In genomic region chr2:201257941-201258665, GRCh38 we compare ENCODE assay signal across 9 cellular contexts. TPM values are rescaled to one million over a fixed set of nuclear protein-coding genes. Genes with fewer than 3 reads are reported as not detected.
DNase-seq lines count a peak whose midpoint lies in the region; ATAC-seq and TF ChIP-seq lines count a peak whose summit lies in the region.
"Had no signal": no experiment of that assay in that cellular context is flagged by ENCODE, and none has a peak within 500 bp of the region (broad histone marks: within the 10 kb centered on the region; RNA-seq: fewer than 3 reads in every experiment).

No MANE protein-coding gene starts in this region.

- peaks cover 0 to 1% (median 0%) of the 10 kb centered on the region in 3 donors for H3K9me3 Mint-ChIP-seq in IgD-negative memory B cell

- H3K4me3 Mint-ChIP-seq in IgD-negative memory B cell: peak overlapping the region; percentile 91 to 94 (median 92)

- no peaks in the 10 kb centered on the region for H3K27me3 ChIP-seq in ascending aorta
- H3K27me3 ChIP-seq in iPS-15b (ENCODE audit: control insufficient read depth, insufficient read depth, low read length): no peaks in the 10 kb centered on the region

- H3K4me3 ChIP-seq in ascending aorta: peak overlapping the region; percentile 71 to 72
- peak overlapping the region; percentile 39 for H3K4me3 ChIP-seq in iPS-15b (ENCODE audit: low read depth, low read length)
- peak overlapping the region; percentile 42 to 53 (median 45) for H3K4me3 ChIP-seq in skin epidermis

- no peaks in the 10 kb centered on the region for H3K27me3 Mint-ChIP-seq in IgD-negative memory B cell

- intact Hi-C loops in ascending aorta (cut with DNase I): loop anchor here (5.0 kb wide), 1 partner anchor 194 kb away; the partner anchor contains the start of genes STRADB and TRAK2

- no peaks in the 10 kb centered on the region for H3K36me3 ChIP-seq in ascending aorta
- H3K36me3 ChIP-seq in iPS-15b (ENCODE audit: control insufficient read depth, insufficient read depth, low read length): no peaks in the 10 kb centered on the region

- H3K36me3 Mint-ChIP-seq in IgD-negative memory B cell: peaks cover 4% of the 10 kb centered on the region

- ATAC-seq in GM21529 (IDR thresholded peaks at IDR 0.05; ENCODE audit: unreplicated experiment): peak; percentile 73

- peaks cover 37 to 49% (median 48%) of the 10 kb centered on the region in 3 donors for H3K4me1 Mint-ChIP-seq in IgD-negative memory B cell

- DNase-seq in DMS153 (lab: John Stamatoyannopoulos, UW): peak; percentile 77
- peak; percentile 56 to 99 (median 89) for DNase-seq in T-helper 2 cell
- peak; percentile 49 to 86 for DNase-seq in ascending aorta (ENCODE audit: low spot score in 2 of 2)
- DNase-seq in HuH-7.5 (ENCODE audit: low spot score): no peak

- peak overlapping the region; percentile 99 to 100 (median 100) for H3K27ac Mint-ChIP-seq in IgD-negative memory B cell

- H3K27ac ChIP-seq in ascending aorta (peak overlapping the region; percentile 84 to 87), skin epidermis (peak overlapping the region; percentile 67 to 97 (median 89))

- H3K9ac ChIP-seq in iPS-15b (ENCODE audit: low read depth, low read length): peak overlapping the region; percentile 17

- no peak for TF ChIP-seq CTCF in ascending aorta (IDR thresholded peaks at IDR 0.05)

- peaks cover 2 to 15% of the 10 kb centered on the region in 2 donors for H3K4me1 ChIP-seq in ascending aorta
- H3K4me1 ChIP-seq in iPS-15b (ENCODE audit: control insufficient read depth, insufficient read depth, low read length): peaks cover 17% of the 10 kb centered on the region

- H3K9me3 ChIP-seq in ascending aorta: no peaks in the 10 kb centered on the region
- no peaks in the 10 kb centered on the region for H3K9me3 ChIP-seq in iPS-15b (ENCODE audit: control insufficient read depth, insufficient read depth, low read length)

RNA-seq across cellular contexts. Expression of gene CASP8, which starts 2.2 kb away (rescaled TPM):
- 56.1 TPM for polyA plus RNA-seq in IgD-negative memory B cell
- total RNA-seq in ascending aorta: 15.2 TPM
- polyA plus RNA-seq: neural cell had no signal
